Comparison of ENCODE assay signal across 8 cellular contexts in the genomic region with DNA sequence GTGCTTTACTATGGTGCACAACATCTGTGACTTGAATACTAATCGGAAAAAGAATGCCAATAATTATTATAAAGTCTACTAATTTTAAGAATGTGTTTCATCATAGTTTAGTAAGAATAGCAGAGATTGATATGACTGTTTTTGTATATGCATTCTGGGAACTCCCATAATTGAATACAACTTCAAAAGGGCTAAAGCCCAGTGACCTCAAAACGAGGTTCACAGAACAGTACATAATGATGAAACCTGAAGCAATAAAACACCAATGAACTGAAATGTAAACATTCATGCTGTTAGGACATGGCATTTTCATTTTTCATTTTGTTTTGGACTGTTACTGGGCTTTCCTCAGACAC. TPM values are rescaled to one million over a fixed set of nuclear protein-coding genes. Genes with fewer than 3 reads are reported as not detected.
DNase-seq lines count a peak whose midpoint lies in the region; ATAC-seq and TF ChIP-seq lines count a peak whose summit lies in the region.

No MANE protein-coding gene starts in this region.

- intact Hi-C loops in esophagus squamous epithelium (cut with DNase I) (no loop called here), prostate gland (cut with DNase I) (loop anchor here (10.0 kb wide), 2 partner anchors 230 to 280 kb away; a partner anchor contains a TSS)

- TF ChIP-seq POLR2A in esophagus squamous epithelium (IDR thresholded peaks at IDR 0.05) (no peak), prostate gland (IDR thresholded peaks at IDR 0.05) (no peak)

- ATAC-seq in CD4-positive, CD25-positive, alpha-beta regulatory T cell (ENCODE audit: low read depth in 2 of 2) = no peak
- ATAC-seq in GM21717 (IDR thresholded peaks at IDR 0.05; ENCODE audit: unreplicated experiment) (peak; percentile 24), RWPE2 (ENCODE audit: low read depth) (peak; percentile 6; the same call in 2 of the 3 replicates), HG03571 (IDR thresholded peaks at IDR 0.05; ENCODE audit: unreplicated experiment) (no peak), GM18498 (IDR thresholded peaks at IDR 0.05; ENCODE audit: unreplicated experiment) (no peak)

- peaks cover 5% of the 10 kb centered on the region for H3K27me3 Mint-ChIP-seq in CD4-positive, CD25-positive, alpha-beta regulatory T cell

- TF ChIP-seq CTCF in RWPE2 (IDR thresholded peaks at IDR 0.05; ENCODE audit: poor library complexity, severe bottlenecking) = no peak
- no peak for TF ChIP-seq CTCF in esophagus squamous epithelium (IDR thresholded peaks at IDR 0.05)
- no peak for TF ChIP-seq CTCF in prostate gland (IDR thresholded peaks at IDR 0.05)

- H3K27ac ChIP-seq in CD4-positive, CD25-positive, alpha-beta regulatory T cell (ENCODE audit: insufficient read depth, low read length, poor library complexity, severe bottlenecking) = peak overlapping the region; percentile 93
- H3K27ac ChIP-seq in RWPE2 (ENCODE audit: poor library complexity, severe bottlenecking) (peak overlapping the region; percentile 64), esophagus squamous epithelium (peak overlapping the region; percentile 94 to 96 (median 95)), prostate gland (peak overlapping the region; percentile 98)

- peaks cover 10 to 26% (median 19%) of the 10 kb centered on the region in 4 donors for H3K4me1 Mint-ChIP-seq in CD4-positive, CD25-positive, alpha-beta regulatory T cell

- no peaks in the 10 kb centered on the region for H3K36me3 Mint-ChIP-seq in CD4-positive, CD25-positive, alpha-beta regulatory T cell

- H3K36me3 ChIP-seq in CD4-positive, CD25-positive, alpha-beta regulatory T cell (ENCODE audit: control insufficient read depth, insufficient read depth, low read length) = no peaks in the 10 kb centered on the region
- H3K36me3 ChIP-seq in RWPE2 (ENCODE audit: low read depth) = no peaks in the 10 kb centered on the region
- no peaks in the 10 kb centered on the region for H3K36me3 ChIP-seq in esophagus squamous epithelium
- no peaks in the 10 kb centered on the region for H3K36me3 ChIP-seq in prostate gland

- H3K9me3 ChIP-seq in CD4-positive, CD25-positive, alpha-beta regulatory T cell (ENCODE audit: control insufficient read depth in 2 of 2, low read length in 2 of 2) = no peaks in the 10 kb centered on the region
- no peaks in the 10 kb centered on the region for H3K9me3 ChIP-seq in RWPE2 (ENCODE audit: severe bottlenecking)
- H3K9me3 ChIP-seq in esophagus squamous epithelium = no peaks in the 10 kb centered on the region
- no peaks in the 10 kb centered on the region for H3K9me3 ChIP-seq in prostate gland

- no peaks in the 10 kb centered on the region for H3K27me3 ChIP-seq in CD4-positive, CD25-positive, alpha-beta regulatory T cell (ENCODE audit: control insufficient read depth, insufficient read depth, low read length)
- no peaks in the 10 kb centered on the region for H3K27me3 ChIP-seq in RWPE2 (ENCODE audit: insufficient read depth, poor library complexity, severe bottlenecking)
- H3K27me3 ChIP-seq in esophagus squamous epithelium = no peaks in the 10 kb centered on the region
- H3K27me3 ChIP-seq in prostate gland (replicated peaks; ENCODE audit: insufficient read depth) = no peaks in the 10 kb centered on the region

- H3K27ac Mint-ChIP-seq in CD4-positive, CD25-positive, alpha-beta regulatory T cell = peak overlapping the region; percentile 92 to 98 (median 98)

- peak overlapping the region; percentile 92 to 100 (median 95) for H3K4me3 Mint-ChIP-seq in CD4-positive, CD25-positive, alpha-beta regulatory T cell

- H3K4me3 ChIP-seq in CD4-positive, CD25-positive, alpha-beta regulatory T cell (ENCODE audit: low read depth, low read length) = peak overlapping the region; percentile 87
- H3K4me3 ChIP-seq in RWPE2 (ENCODE audit: severe bottlenecking) = peak overlapping the region; percentile 85
- peak overlapping the region; percentile 85 to 95 (median 89) for H3K4me3 ChIP-seq in esophagus squamous epithelium
- H3K4me3 ChIP-seq in prostate gland = peak overlapping the region; percentile 84 to 94

- WGBS in esophagus squamous epithelium, 2 donors = 11 to 25% methylated on average over 2 of the region's 2 CpGs
- 22% methylated on average over 2 of the region's 2 CpGs for WGBS in prostate gland

- DNase-seq in CD4-positive, CD25-positive, alpha-beta regulatory T cell = peak in 2 of 3 donors; percentile 25 to 48
- DNase-seq in RWPE2 (ENCODE audit: low spot score) (no peak), esophagus squamous epithelium (lab: John Stamatoyannopoulos, UW) (no peak), prostate gland (ENCODE audit: low spot score) (no peak), islet precursor cell (no peak)

- peaks cover 34% of the 10 kb centered on the region for H3K4me1 ChIP-seq in CD4-positive, CD25-positive, alpha-beta regulatory T cell (ENCODE audit: control insufficient read depth, insufficient read depth, low read length, poor library complexity, severe bottlenecking)
- H3K4me1 ChIP-seq in RWPE2 (ENCODE audit: insufficient read depth, poor library complexity, severe bottlenecking) (peaks cover 3% of the 10 kb centered on the region), esophagus squamous epithelium (peaks cover 0 to 38% (median 9%) of the 10 kb centered on the region in 3 donors), prostate gland (replicated peaks) (no peaks in the 10 kb centered on the region)

- H3K9me3 Mint-ChIP-seq in CD4-positive, CD25-positive, alpha-beta regulatory T cell = no peaks in the 10 kb centered on the region

RNA-seq across cellular contexts. Expression of a gene that starts 0.7 kb away (rescaled TPM):
- total RNA-seq in CD4-positive, CD25-positive, alpha-beta regulatory T cell = 71.6 TPM
- polyA plus RNA-seq in CD4-positive, CD25-positive, alpha-beta regulatory T cell = 1 to 10 TPM; 4.9 to 8.1 (median 6.1) TPM
- 10 to 100 TPM in 1 of 4 donors, 1 to 10 TPM in 3; 5.8 to 15.8 (median 8.9) TPM for total RNA-seq in esophagus squamous epithelium
- total RNA-seq in prostate gland = 10 to 100 TPM; 19.8 to 25.7 TPM

Comparison
In these comparisons a context has a peak if more than half of its experiments do, and no peak if none do; other contexts are left out.
1. ATAC-seq: peak in GM21717 (single experiment) and RWPE2 (single experiment); none in CD4-positive, CD25-positive, alpha-beta regulatory T cell (0 of 2), HG03571 (single experiment) and GM18498 (single experiment).
2. DNase-seq: peak in CD4-positive, CD25-positive, alpha-beta regulatory T cell (2 of 3); none in RWPE2 (single experiment), esophagus squamous epithelium (single experiment), prostate gland (single experiment) and islet precursor cell (single experiment).
3. Peak in every context shown above with its lines, with median percentiles within 50 percentile points of each other: H3K27ac ChIP-seq and H3K4me3 ChIP-seq.